In the genomic region with DNA sequence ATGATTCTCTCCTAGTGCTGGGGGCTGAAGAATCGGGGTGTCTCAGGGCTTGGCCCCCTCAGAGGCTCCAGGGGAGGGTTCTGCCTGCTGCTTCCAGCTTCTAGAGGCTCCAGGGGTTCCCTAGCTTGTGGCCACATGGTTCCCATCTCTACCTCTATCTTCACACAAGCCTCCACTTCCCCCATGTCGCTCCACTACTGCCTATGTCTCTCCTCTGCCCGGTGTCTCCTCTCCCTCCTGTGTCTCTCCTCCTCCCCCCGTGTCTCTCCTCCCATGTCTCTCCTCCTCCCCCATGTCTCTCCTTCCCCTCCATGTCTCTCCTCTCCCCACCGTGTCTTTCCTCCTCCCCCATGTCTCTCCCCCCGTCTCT, we compare ENCODE assay signal across 25 cellular contexts. TPM values are rescaled to one million over a fixed set of nuclear protein-coding genes. Genes with fewer than 3 reads are reported as not detected.
"Had no signal": no experiment of that assay in that cellular context is flagged by ENCODE, and none has a peak within 500 bp of the region (broad histone marks: within the 10 kb centered on the region; RNA-seq: fewer than 3 reads in every experiment).

No MANE protein-coding gene starts in this region.

- H3K36me3 ChIP-seq: colonic mucosa, esophagus squamous epithelium, gastrocnemius medialis, upper lobe of left lung had no signal

- ATAC-seq: activated CD4-positive, CD25-positive, alpha-beta regulatory T cell treated with anti-CD3 and anti-CD28 coated beads, Interleukin-2, amount 50 U/mL, for 24 hours; activated T-cell treated with anti-CD3 and anti-CD28 coated beads, Interleukin-2, amount 50 U/mL, for 72 hours; stimulated activated naive CD8-positive, alpha-beta T cell treated with anti-CD3 and anti-CD28 coated beads, Interleukin-15, Interleukin-2, amounts not matched to agents 100 U/mL and 50 U/mL, for 24 hours had no signal

- H3K9me3 ChIP-seq: colonic mucosa, esophagus squamous epithelium, gastrocnemius medialis, upper lobe of left lung had no signal

- H3K4me3 ChIP-seq: colonic mucosa, esophagus squamous epithelium, upper lobe of left lung had no signal

- H3K27me3 ChIP-seq: gastrocnemius medialis had no signal

- FAIRE-seq: bronchial epithelial cell had no signal

- H3K27ac ChIP-seq: colonic mucosa, esophagus squamous epithelium, gastrocnemius medialis, upper lobe of left lung, VCaP had no signal

- DNase-seq: activated CD4-positive, alpha-beta memory T cell treated with anti-CD3 and anti-CD28 coated beads, Interleukin-2, amount 10 ng/mL, durations not matched to agents 7 days and 5 days; activated CD4-positive, alpha-beta T cell treated with anti-CD3 and anti-CD28 coated beads, Interleukin-2, amount 10 ng/mL, durations not matched to agents 24 days and 14 days; activated effector memory CD4-positive, alpha-beta T cell treated with Interleukin-2 at 50 U/mL for 16 hours; activated naive CD4-positive, alpha-beta T cell treated with anti-CD3 and anti-CD28 coated beads for 36 hours; activated naive CD8-positive, alpha-beta T cell treated with anti-CD3 and anti-CD28 coated beads, Interleukin-2, amount 10 ng/mL, durations not matched to agents 7 days and 5 days; activated T-cell treated with anti-CD3 and anti-CD28 coated beads, Interleukin-2, amount 50 U/mL, for 72 hours; amniotic stem cell; colonic mucosa; endodermal cell; esophagus squamous epithelium; head of caudate nucleus; islet precursor cell; naive B cell; retina; stimulated activated CD4-positive, alpha-beta T cell treated with anti-CD3 and anti-CD28 coated beads, Interleukin-4, amount 100 ng/mL, for 24 hours; stimulated activated naive CD8-positive, alpha-beta T cell treated with anti-CD3 and anti-CD28 coated beads, Interleukin-15, Interleukin-2, amounts not matched to agents 100 U/mL and 50 U/mL, for 24 hours had no signal

- H3K4me1 ChIP-seq: colonic mucosa had no signal

RNA-seq across cellular contexts. Expression of a gene that starts 12.2 kb away (rescaled TPM):
- total RNA-seq: bronchial epithelial cell, esophagus squamous epithelium, gastrocnemius medialis, lower leg skin, omental fat pad, subcutaneous adipose tissue had no signal
- polyA plus RNA-seq: thymus had no signal
